ENCODE assay signal across 32 cellular contexts in genomic region chr21:19529031-19529430, GRCh38.
"Had no signal": no experiment of that assay in that cellular context is flagged by ENCODE, and none has a peak within 500 bp of the region (broad histone marks: within the 10 kb centered on the region; RNA-seq: fewer than 3 reads in every experiment).

No MANE protein-coding gene starts in this region.

- H3K27me3 ChIP-seq: breast epithelium, cardiac muscle cell, colonic mucosa, esophagus squamous epithelium, gastroesophageal sphincter had no signal

- H3K4me1 Mint-ChIP-seq: activated CD4-positive, alpha-beta T cell treated with anti-CD3 and anti-CD28 coated beads, Interleukin-2, amount 10 ng/mL, durations not matched to agents 7 days and 5 days; activated T-helper 17 cell treated with anti-CD3 and anti-CD28 coated beads, Interleukin-2, amount 50 U/mL, for 72 hours had no signal

- FAIRE-seq: endometrium, endothelial cell of umbilical vein had no signal

- H3K27me3 Mint-ChIP-seq: activated CD4-positive, alpha-beta T cell treated with anti-CD3 and anti-CD28 coated beads, Interleukin-2, amount 10 ng/mL, durations not matched to agents 7 days and 5 days; activated CD8-positive, alpha-beta T cell treated with anti-CD3 and anti-CD28 coated beads for 36 hours; activated naive CD8-positive, alpha-beta T cell; activated T-helper 17 cell treated with anti-CD3 and anti-CD28 coated beads, Interleukin-2, amount 50 U/mL, for 72 hours; brain had no signal

- ATAC-seq: activated CD8-positive, alpha-beta T cell treated with anti-CD3 and anti-CD28 coated beads for 36 hours; activated T-cell treated with anti-CD3 and anti-CD28 coated beads, Interleukin-2, amount 50 U/mL, for 4 hours; activated T-helper 17 cell treated with anti-CD3 and anti-CD28 coated beads, Interleukin-2, amount 50 U/mL, for 72 hours; gastroesophageal sphincter had no signal

- H3K27ac ChIP-seq: breast epithelium, cardiac muscle cell, colonic mucosa, epithelial cell of prostate, esophagus squamous epithelium, gastroesophageal sphincter had no signal

- DNase-seq: activated CD4-positive, alpha-beta T cell treated with anti-CD3 and anti-CD28 coated beads for 1 hour; activated CD4-positive, alpha-beta T cell treated with anti-CD3 and anti-CD28 coated beads for 4 hours; activated CD4-positive, alpha-beta T cell treated with anti-CD3 and anti-CD28 coated beads, Interleukin-2, amount 10 ng/mL, durations not matched to agents 7 days and 5 days; activated CD4-positive, alpha-beta T cell treated with anti-CD3 and anti-CD28 coated beads, Interleukin-2, amount 50 U/mL, for 48 hours; activated CD4-positive, CD25-positive, alpha-beta regulatory T cell; activated CD8-positive, alpha-beta memory T cell treated with anti-CD3 and anti-CD28 coated beads for 24 hours; activated CD8-positive, alpha-beta T cell treated with anti-CD3 and anti-CD28 coated beads for 36 hours; activated effector memory CD4-positive, alpha-beta T cell treated with Interleukin-2 at 50 U/mL for 16 hours; activated gamma-delta T cell treated with Interleukin-2 at 50 U/mL for 16 hours; activated naive CD4-positive, alpha-beta T cell treated with anti-CD3 and anti-CD28 coated beads, Interleukin-2, amount 50 U/mL, for 16 hours; activated naive CD4-positive, alpha-beta T cell treated with Interleukin-2 at 50 U/mL for 16 hours; activated T-cell treated with anti-CD3 and anti-CD28 coated beads, Interleukin-2, amount 50 U/mL, for 4 hours; amygdala; aorta; central memory CD4-positive, alpha-beta T cell; cerebellar nuclear complex; colonic mucosa; effector CD8-positive, alpha-beta T cell; esophagus squamous epithelium; foreskin melanocyte; head of caudate nucleus; hippocampal formation; T-helper 2 cell had no signal

- H3K36me3 Mint-ChIP-seq: activated naive CD8-positive, alpha-beta T cell; brain had no signal

- H3K9me3 ChIP-seq: breast epithelium, colonic mucosa, esophagus squamous epithelium, gastroesophageal sphincter had no signal

- H3K4me3 Mint-ChIP-seq: activated CD4-positive, alpha-beta T cell treated with anti-CD3 and anti-CD28 coated beads, Interleukin-2, amount 10 ng/mL, durations not matched to agents 7 days and 5 days; activated CD8-positive, alpha-beta T cell treated with anti-CD3 and anti-CD28 coated beads for 36 hours; activated naive CD8-positive, alpha-beta T cell; activated T-cell treated with anti-CD3 and anti-CD28 coated beads, Interleukin-2, amount 50 U/mL, for 4 hours; activated T-helper 17 cell treated with anti-CD3 and anti-CD28 coated beads, Interleukin-2, amount 50 U/mL, for 72 hours; brain had no signal

- H3K4me3 ChIP-seq: breast epithelium, cardiac muscle cell, colonic mucosa, esophagus squamous epithelium, gastroesophageal sphincter had no signal

- H3K27ac Mint-ChIP-seq: activated CD4-positive, alpha-beta T cell treated with anti-CD3 and anti-CD28 coated beads, Interleukin-2, amount 10 ng/mL, durations not matched to agents 7 days and 5 days; activated CD8-positive, alpha-beta T cell treated with anti-CD3 and anti-CD28 coated beads for 36 hours; activated naive CD8-positive, alpha-beta T cell; activated T-helper 17 cell treated with anti-CD3 and anti-CD28 coated beads, Interleukin-2, amount 50 U/mL, for 72 hours; brain had no signal

- H3K4me1 ChIP-seq: breast epithelium, colonic mucosa, esophagus squamous epithelium, gastroesophageal sphincter had no signal

- H3K36me3 ChIP-seq: breast epithelium, cardiac muscle cell, colonic mucosa, esophagus squamous epithelium, gastroesophageal sphincter had no signal
